Comparison of ENCODE assay signal across 15 cellular contexts in the genomic region with DNA sequence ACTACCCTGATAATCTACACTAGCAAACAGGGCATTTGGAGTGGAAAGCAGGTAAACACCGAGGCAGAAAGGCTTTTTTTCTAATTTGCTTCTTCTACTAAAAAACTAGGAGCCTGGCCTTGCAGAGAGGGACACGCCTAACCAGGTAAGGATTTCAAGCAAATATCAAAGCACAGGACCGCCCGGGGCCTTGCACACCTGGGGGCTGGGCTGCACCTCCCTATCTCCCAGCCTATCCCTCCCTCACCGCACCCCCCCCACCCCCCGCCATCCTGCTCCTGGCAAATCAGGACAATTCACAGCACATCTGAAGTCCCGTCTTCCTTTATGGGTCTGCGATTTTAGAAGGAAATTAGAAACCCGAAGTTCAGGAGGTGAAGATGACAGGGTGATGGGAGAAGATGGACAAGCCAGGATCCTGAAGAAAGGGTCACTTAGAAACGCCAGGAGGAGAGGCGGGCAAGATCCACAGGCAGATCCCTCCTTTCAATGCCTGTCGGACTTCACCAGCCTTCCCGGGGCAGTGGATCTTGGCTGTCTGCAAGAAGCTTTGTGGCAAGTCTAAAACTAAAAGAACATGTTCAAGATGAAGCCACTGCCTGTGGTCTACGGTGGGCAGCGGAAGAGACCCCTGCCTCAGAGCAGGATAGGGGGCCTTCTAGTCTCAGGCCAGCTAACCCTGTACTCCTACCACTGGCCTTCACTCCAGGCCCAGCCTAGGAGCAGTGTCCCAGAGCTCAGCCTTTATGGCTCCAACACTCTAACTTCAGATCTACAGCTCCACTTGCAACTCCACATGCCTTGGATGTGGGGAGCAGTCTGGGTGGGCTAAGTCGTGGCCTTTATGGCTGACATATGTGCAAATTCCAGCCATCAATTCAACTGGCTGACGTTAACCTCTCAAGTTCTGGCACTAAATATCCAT. TPM values are rescaled to one million over a fixed set of nuclear protein-coding genes. Genes with fewer than 3 reads are reported as not detected.
DNase-seq lines count a peak whose midpoint lies in the region; ATAC-seq and TF ChIP-seq lines count a peak whose summit lies in the region.
"Had no signal": no experiment of that assay in that cellular context is flagged by ENCODE, and none has a peak within 500 bp of the region (broad histone marks: within the 10 kb centered on the region; RNA-seq: fewer than 3 reads in every experiment).

No MANE protein-coding gene starts in this region.

- peak overlapping the region; percentile 95 for H3K27ac Mint-ChIP-seq in mesothelial cell of epicardium
- no peak overlapping the region for H3K27ac Mint-ChIP-seq in naive thymus-derived CD4-positive, alpha-beta T cell
- H3K27ac Mint-ChIP-seq: dendritic cell treated with granulocyte-macrophage colony-stimulating factor and Interleukin-4, amounts not matched to agents 40 ng/mL and 50 ng/mL, for 4 days; IgD-negative memory B cell had no signal

- POLR2A ChIA-PET in naive thymus-derived CD4-positive, alpha-beta T cell (lab: Charles Lee) = no interaction called here

- CTCF ChIA-PET in naive thymus-derived CD4-positive, alpha-beta T cell (lab: Charles Lee) = no interaction called here

- no peak overlapping the region for H3K27ac ChIP-seq in HUES6 (ENCODE audit: low read depth, low read length)
- H3K27ac ChIP-seq in duodenal mucosa (ENCODE audit: low read depth, low read length) = no peak overlapping the region
- no peak overlapping the region for H3K27ac ChIP-seq in suprapubic skin
- no peak overlapping the region for H3K27ac ChIP-seq in naive thymus-derived CD4-positive, alpha-beta T cell (ENCODE audit: low read depth, low read length)

- H3K27me3 ChIP-seq in HUES6 (ENCODE audit: control insufficient read depth, insufficient read depth, low read length) (peaks cover 10% of the 10 kb centered on the region), duodenal mucosa (ENCODE audit: control insufficient read depth in 1 of 2, insufficient read depth in 2 of 2, low read length in 2 of 2) (no peaks in the 10 kb centered on the region), suprapubic skin (peaks cover 10% of the 10 kb centered on the region)
- H3K27me3 ChIP-seq in naive thymus-derived CD4-positive, alpha-beta T cell (ENCODE audit: control insufficient read depth in 2 of 2, insufficient read depth in 2 of 2, low read length in 2 of 2) = no peaks in the 10 kb centered on the region

- peaks cover 5% of the 10 kb centered on the region for H3K36me3 Mint-ChIP-seq in mesothelial cell of epicardium
- H3K36me3 Mint-ChIP-seq in naive thymus-derived CD4-positive, alpha-beta T cell = peaks cover 0 to 5% (median 0%) of the 10 kb centered on the region in 5 donors

- H3K4me1 Mint-ChIP-seq in mesothelial cell of epicardium = peaks cover 75% of the 10 kb centered on the region
- no peaks in the 10 kb centered on the region for H3K4me1 Mint-ChIP-seq in naive thymus-derived CD4-positive, alpha-beta T cell

- DNase-seq in mesothelial cell of epicardium (ENCODE audit: low spot score in 2 of 2, unreplicated experiment in 2 of 2) = no peak
- DNase-seq in suprapubic skin (ENCODE audit: low spot score in 2 of 2) = no peak
- no peak for DNase-seq in naive thymus-derived CD4-positive, alpha-beta T cell
- DNase-seq in H4 (ENCODE audit: low spot score) = no peak
- no peak for DNase-seq in middle frontal gyrus (ENCODE audit: extremely low spot score, low spot score)
- DNase-seq: activated T-cell treated with anti-CD3 and anti-CD28 coated beads for 4 hours; GDM1; NCI-H446; stimulated activated CD4-positive, alpha-beta T cell treated with anti-CD3 and anti-CD28 coated beads, Interleukin-4, amount 100 ng/mL, for 4 hours; T-helper 2 cell had no signal

- no peak for TF ChIP-seq EP300 in suprapubic skin (IDR thresholded peaks at IDR 0.05)

- ATAC-seq in naive thymus-derived CD4-positive, alpha-beta T cell = no peak
- no peak for ATAC-seq in HG02759 (IDR thresholded peaks at IDR 0.05; ENCODE audit: unreplicated experiment)

- WGBS in suprapubic skin = 49% methylated on average over 17 of the region's 17 CpGs

- intact Hi-C loops in naive thymus-derived CD4-positive, alpha-beta T cell (cut with micrococcal nuclease) = no loop called here

- no peaks in the 10 kb centered on the region for H3K36me3 ChIP-seq in HUES6 (ENCODE audit: control insufficient read depth, insufficient read depth, low read length)
- H3K36me3 ChIP-seq in duodenal mucosa (ENCODE audit: control insufficient read depth in 1 of 2, insufficient read depth in 2 of 2, low read length in 2 of 2) = no peaks in the 10 kb centered on the region
- H3K36me3 ChIP-seq in suprapubic skin = no peaks in the 10 kb centered on the region
- H3K36me3 ChIP-seq in naive thymus-derived CD4-positive, alpha-beta T cell (ENCODE audit: control insufficient read depth in 2 of 3, insufficient read depth in 3 of 3, low read length in 3 of 3) = no peaks in the 10 kb centered on the region

- no peaks in the 10 kb centered on the region for H3K9me3 Mint-ChIP-seq in mesothelial cell of epicardium
- peaks cover 0 to 7% (median 0%) of the 10 kb centered on the region in 11 donors for H3K9me3 Mint-ChIP-seq in naive thymus-derived CD4-positive, alpha-beta T cell
- H3K9me3 Mint-ChIP-seq: dendritic cell treated with granulocyte-macrophage colony-stimulating factor and Interleukin-4, amounts not matched to agents 40 ng/mL and 50 ng/mL, for 4 days; IgD-negative memory B cell had no signal

- H3K9ac ChIP-seq in HUES6 (ENCODE audit: low read length) (peak overlapping the region; percentile 79), duodenal mucosa (ENCODE audit: low read depth in 1 of 2, low read length in 2 of 2) (peak overlapping the region; percentile 40)

- H3K4me1 ChIP-seq in HUES6 (ENCODE audit: control insufficient read depth, insufficient read depth, low read length) = peaks cover 56% of the 10 kb centered on the region
- peaks cover 52 to 54% of the 10 kb centered on the region in 2 donors for H3K4me1 ChIP-seq in duodenal mucosa (ENCODE audit: control insufficient read depth in 1 of 2, insufficient read depth in 2 of 2, low read length in 2 of 2)
- peaks cover 39% of the 10 kb centered on the region for H3K4me1 ChIP-seq in suprapubic skin
- H3K4me1 ChIP-seq in naive thymus-derived CD4-positive, alpha-beta T cell (ENCODE audit: control insufficient read depth in 2 of 2, insufficient read depth in 2 of 2, low read length in 2 of 2) = no peaks in the 10 kb centered on the region

- no peak for TF ChIP-seq CTCF in mesothelial cell of epicardium (IDR thresholded peaks at IDR 0.05; ENCODE audit: unreplicated experiment)
- no peak for TF ChIP-seq CTCF in suprapubic skin (IDR thresholded peaks at IDR 0.05)

- H3K4me3 ChIP-seq in HUES6 (ENCODE audit: low read depth, low read length) (peak overlapping the region; percentile 89), duodenal mucosa (ENCODE audit: low read depth in 1 of 2, low read length in 2 of 2) (peak overlapping the region; percentile 79), suprapubic skin (peak overlapping the region; percentile 60)
- no peak overlapping the region for H3K4me3 ChIP-seq in naive thymus-derived CD4-positive, alpha-beta T cell (ENCODE audit: low read length)

- H3K9me3 ChIP-seq in HUES6 (ENCODE audit: control insufficient read depth, insufficient read depth, low read depth, low read length) = no peaks in the 10 kb centered on the region
- no peaks in the 10 kb centered on the region for H3K9me3 ChIP-seq in duodenal mucosa (ENCODE audit: control insufficient read depth in 1 of 2, low read length in 2 of 2)
- no peaks in the 10 kb centered on the region for H3K9me3 ChIP-seq in suprapubic skin
- no peaks in the 10 kb centered on the region for H3K9me3 ChIP-seq in naive thymus-derived CD4-positive, alpha-beta T cell (ENCODE audit: control insufficient read depth in 2 of 3, low read length in 3 of 3)

- H3K4me3 Mint-ChIP-seq in mesothelial cell of epicardium = peak overlapping the region; percentile 71
- no peak overlapping the region for H3K4me3 Mint-ChIP-seq in naive thymus-derived CD4-positive, alpha-beta T cell

- no peak for TF ChIP-seq POLR2A in suprapubic skin (IDR thresholded peaks at IDR 0.05)

- no peaks in the 10 kb centered on the region for H3K27me3 Mint-ChIP-seq in mesothelial cell of epicardium (ENCODE audit: low read depth)
- H3K27me3 Mint-ChIP-seq in naive thymus-derived CD4-positive, alpha-beta T cell = peaks cover 6 to 19% (median 12%) of the 10 kb centered on the region in 5 donors

RNA-seq across cellular contexts. Expression of gene TNS3, which starts 43.9 kb away (rescaled TPM):
- 427 to 461 TPM (median 452 TPM) in 3 replicates for total RNA-seq in mesothelial cell of epicardium
- total RNA-seq in suprapubic skin = 10 to 100 TPM; 14.3 to 53.0 (median 31.9) TPM
- 10 to 100 TPM in 1 of 5 experiments, 1 to 10 TPM in 3, under 1 TPM in 1; 0.85 to 38.3 (median 2.6) TPM for total RNA-seq in naive thymus-derived CD4-positive, alpha-beta T cell
- polyA plus RNA-seq in naive thymus-derived CD4-positive, alpha-beta T cell = not detected
- total RNA-seq in H4 (2014; rRNA removed; shearing (Covaris generic)) = 143 and 147 TPM in 2 replicates
